ENCODE assay signal across 17 cellular contexts in the genomic region with DNA sequence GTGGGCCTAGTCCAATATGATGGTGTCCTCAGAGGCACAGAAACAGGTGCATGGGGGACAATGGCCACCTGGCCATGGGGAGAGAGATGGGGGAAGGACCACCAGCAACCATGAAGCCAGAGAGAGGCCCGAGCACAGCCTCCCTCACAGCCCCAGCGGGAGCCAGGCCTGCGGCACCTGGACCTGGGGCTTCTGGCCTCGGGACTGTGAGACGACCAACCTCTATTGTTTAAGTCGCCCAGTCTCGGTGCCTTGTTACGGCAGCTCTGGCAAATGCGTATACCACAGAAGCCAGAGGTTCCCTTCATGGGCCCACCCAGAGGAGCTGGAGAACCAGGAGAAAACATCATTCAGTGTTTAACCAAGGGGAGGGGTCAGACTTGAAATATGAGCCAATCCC.
DNase-seq lines count a peak whose midpoint lies in the region; ATAC-seq and TF ChIP-seq lines count a peak whose summit lies in the region.
"Had no signal": no experiment of that assay in that cellular context is flagged by ENCODE, and none has a peak within 500 bp of the region (broad histone marks: within the 10 kb centered on the region; RNA-seq: fewer than 3 reads in every experiment).

No MANE protein-coding gene starts in this region.

- H3K4me3 Mint-ChIP-seq in activated CD8-positive, alpha-beta T cell treated with anti-CD3 and anti-CD28 coated beads, Interleukin-2, amount 10 ng/mL, durations not matched to agents 7 days and 5 days, result no peak overlapping the region
- no peak overlapping the region for H3K4me3 Mint-ChIP-seq in activated CD8-positive, alpha-beta T cell treated with anti-CD3 and anti-CD28 coated beads for 36 hours
- H3K4me3 Mint-ChIP-seq: CD8-positive, alpha-beta memory T cell; GM23338; H9 had no signal

- TF ChIP-seq EP300 in esophagus muscularis mucosa (IDR thresholded peaks at IDR 0.05), result no peak

- DNase-seq in activated CD8-positive, alpha-beta T cell treated with anti-CD3 and anti-CD28 coated beads, Interleukin-2, amount 10 ng/mL, durations not matched to agents 7 days and 5 days, result peak; percentile 16
- no peak for DNase-seq in activated CD8-positive, alpha-beta T cell treated with anti-CD3 and anti-CD28 coated beads for 36 hours
- DNase-seq in esophagus muscularis mucosa (ENCODE audit: extremely low spot score) (peak; percentile 66), mesenteric fat pad (ENCODE audit: low spot score) (peak; percentile 85), NCI-H510A treated with DMSO at 0.1 percent for 48 hours (lab: John Stamatoyannopoulos, UW) (no peak), LoVo (ENCODE audit: low spot score) (no peak), HuH-7 (ENCODE audit: low spot score) (no peak)
- DNase-seq in stimulated activated CD8-positive, alpha-beta memory T cell treated with anti-CD3 and anti-CD28 coated beads, Interleukin-4, amount 100 ng/mL, for 48 hours, result peak; percentile 3
- DNase-seq: 8988T; AML-193; Caco-2; CD8-positive, alpha-beta memory T cell; DMS53; H9 had no signal

- H3K4me1 Mint-ChIP-seq in activated CD8-positive, alpha-beta T cell treated with anti-CD3 and anti-CD28 coated beads, Interleukin-2, amount 10 ng/mL, durations not matched to agents 7 days and 5 days (ENCODE audit: low read depth), result peaks cover 2% of the 10 kb centered on the region
- H3K4me1 Mint-ChIP-seq in activated CD8-positive, alpha-beta T cell treated with anti-CD3 and anti-CD28 coated beads for 36 hours (ENCODE audit: low read depth), result no peaks in the 10 kb centered on the region

- H3K9me3 ChIP-seq in esophagus muscularis mucosa, result no peaks in the 10 kb centered on the region
- H3K9me3 ChIP-seq: BLaER1, Caco-2 had no signal

- no peak overlapping the region for H3K4me3 ChIP-seq in esophagus muscularis mucosa
- H3K4me3 ChIP-seq: BLaER1, GM12878, GM23338 had no signal

- POLR2A ChIA-PET in activated CD8-positive, alpha-beta T cell treated with anti-CD3 and anti-CD28 coated beads, Interleukin-2, amount 10 ng/mL, durations not matched to agents 7 days and 5 days (lab: Charles Lee), result no interaction called here
- POLR2A ChIA-PET in activated CD8-positive, alpha-beta T cell treated with anti-CD3 and anti-CD28 coated beads for 36 hours (lab: Charles Lee), result no interaction called here

- H3K27ac Mint-ChIP-seq in activated CD8-positive, alpha-beta T cell treated with anti-CD3 and anti-CD28 coated beads, Interleukin-2, amount 10 ng/mL, durations not matched to agents 7 days and 5 days, result no peak overlapping the region
- no peak overlapping the region for H3K27ac Mint-ChIP-seq in activated CD8-positive, alpha-beta T cell treated with anti-CD3 and anti-CD28 coated beads for 36 hours
- H3K27ac Mint-ChIP-seq: CD8-positive, alpha-beta memory T cell; GM23338; H9 had no signal

- no peaks in the 10 kb centered on the region for H3K27me3 Mint-ChIP-seq in activated CD8-positive, alpha-beta T cell treated with anti-CD3 and anti-CD28 coated beads, Interleukin-2, amount 10 ng/mL, durations not matched to agents 7 days and 5 days (ENCODE audit: low read depth)
- H3K27me3 Mint-ChIP-seq in activated CD8-positive, alpha-beta T cell treated with anti-CD3 and anti-CD28 coated beads for 36 hours, result peaks cover 3% of the 10 kb centered on the region

- intact Hi-C loops in activated CD8-positive, alpha-beta T cell treated with anti-CD3 and anti-CD28 coated beads for 36 hours (cut with micrococcal nuclease), result no loop called here
- intact Hi-C loops in esophagus muscularis mucosa (cut with DNase I), result no loop called here

- no peak overlapping the region for H3K27ac ChIP-seq in esophagus muscularis mucosa (replicated peaks in 1 of 4)
- H3K27ac ChIP-seq: BLaER1 had no signal

- H3K36me3 Mint-ChIP-seq in activated CD8-positive, alpha-beta T cell treated with anti-CD3 and anti-CD28 coated beads, Interleukin-2, amount 10 ng/mL, durations not matched to agents 7 days and 5 days (ENCODE audit: low read depth), result no peaks in the 10 kb centered on the region
- no peaks in the 10 kb centered on the region for H3K36me3 Mint-ChIP-seq in activated CD8-positive, alpha-beta T cell treated with anti-CD3 and anti-CD28 coated beads for 36 hours (ENCODE audit: low read depth)
- H3K36me3 Mint-ChIP-seq: CD8-positive, alpha-beta memory T cell had no signal

- no peak for TF ChIP-seq CTCF in activated CD8-positive, alpha-beta T cell treated with anti-CD3 and anti-CD28 coated beads for 36 hours (IDR thresholded peaks at IDR 0.05)
- no peak for TF ChIP-seq CTCF in esophagus muscularis mucosa (IDR thresholded peaks at IDR 0.05)

- no peaks in the 10 kb centered on the region for H3K27me3 ChIP-seq in esophagus muscularis mucosa
- H3K27me3 ChIP-seq: BLaER1 had no signal

- no peaks in the 10 kb centered on the region for H3K36me3 ChIP-seq in esophagus muscularis mucosa
- H3K36me3 ChIP-seq: BLaER1 had no signal

- no peak for TF ChIP-seq POLR2A in esophagus muscularis mucosa (IDR thresholded peaks at IDR 0.05; ENCODE audit: low read depth)

- CTCF ChIA-PET in activated CD8-positive, alpha-beta T cell treated with anti-CD3 and anti-CD28 coated beads, Interleukin-2, amount 10 ng/mL, durations not matched to agents 7 days and 5 days (lab: Charles Lee), result no interaction called here
- CTCF ChIA-PET in activated CD8-positive, alpha-beta T cell treated with anti-CD3 and anti-CD28 coated beads for 36 hours (lab: Charles Lee), result interaction anchor here (1.1 kb wide), 1 partner anchor 210 kb away, joined by 4 read pairs; no protein-coding TSS in a partner anchor

- H3K4me1 ChIP-seq in esophagus muscularis mucosa, result peaks cover 0 to 7% (median 0%) of the 10 kb centered on the region in 4 donors
- H3K4me1 ChIP-seq: BLaER1, Caco-2 had no signal

- no peak for ATAC-seq in activated CD8-positive, alpha-beta T cell treated with anti-CD3 and anti-CD28 coated beads, Interleukin-2, amount 10 ng/mL, durations not matched to agents 7 days and 5 days
- no peak for ATAC-seq in activated CD8-positive, alpha-beta T cell treated with anti-CD3 and anti-CD28 coated beads for 36 hours
- ATAC-seq: GM12878, GM23338 had no signal

- H3K9me3 Mint-ChIP-seq in activated CD8-positive, alpha-beta T cell treated with anti-CD3 and anti-CD28 coated beads, Interleukin-2, amount 10 ng/mL, durations not matched to agents 7 days and 5 days (ENCODE audit: insufficient read depth), result no peaks in the 10 kb centered on the region
- no peaks in the 10 kb centered on the region for H3K9me3 Mint-ChIP-seq in activated CD8-positive, alpha-beta T cell treated with anti-CD3 and anti-CD28 coated beads for 36 hours
- H3K9me3 Mint-ChIP-seq: CD8-positive, alpha-beta memory T cell; GM23338 had no signal

- 98% methylated on average over 6 of the region's 9 CpGs for WGBS in esophagus muscularis mucosa

Comparison
In these comparisons a context has a peak if more than half of its experiments do, and no peak if none do; other contexts are left out.
1. DNase-seq: peak in activated CD8-positive, alpha-beta T cell treated with anti-CD3 and anti-CD28 coated beads, Interleukin-2, amount 10 ng/mL, durations not matched to agents 7 days and 5 days (single experiment), esophagus muscularis mucosa (single experiment), mesenteric fat pad (single experiment) and stimulated activated CD8-positive, alpha-beta memory T cell treated with anti-CD3 and anti-CD28 coated beads, Interleukin-4, amount 100 ng/mL, for 48 hours (single experiment); none in activated CD8-positive, alpha-beta T cell treated with anti-CD3 and anti-CD28 coated beads for 36 hours (single experiment), NCI-H510A treated with DMSO at 0.1 percent for 48 hours (single experiment), LoVo (single experiment) and HuH-7 (single experiment).